Comparison of ENCODE assay signal across 9 cellular contexts in genomic region chr1:228445867-228446584, GRCh38. TPM values are rescaled to one million over a fixed set of nuclear protein-coding genes. Genes with fewer than 3 reads are reported as not detected.
DNase-seq lines count a peak whose midpoint lies in the region; ATAC-seq and TF ChIP-seq lines count a peak whose summit lies in the region.
"Had no signal": no experiment of that assay in that cellular context is flagged by ENCODE, and none has a peak within 500 bp of the region (broad histone marks: within the 10 kb centered on the region; RNA-seq: fewer than 3 reads in every experiment).

No MANE protein-coding gene starts in this region.

- H4K91ac ChIP-seq in H9 (ENCODE audit: insufficient read length, low read depth, low read length), result no peak overlapping the region

- H3K79me1 ChIP-seq in H9 (ENCODE audit: insufficient read depth, low read depth, low read length, poor library complexity, severe bottlenecking), result no peaks in the 10 kb centered on the region

- H3K27me3 ChIP-seq in H9 (ENCODE audit: insufficient read depth, low read length), result peaks cover 35% of the 10 kb centered on the region
- H3K27me3 ChIP-seq in esophagus muscularis mucosa, result peaks cover 0 to 67% (median 23%) of the 10 kb centered on the region in 4 donors
- H3K27me3 ChIP-seq in gastroesophageal sphincter, result peaks cover 65% of the 10 kb centered on the region

- no CpG with 5 or more reads among the region's 50 CpGs for WGBS in H9 (ENCODE audit: extremely low coverage, insufficient read length, low lambda C conversion rate)
- WGBS in esophagus muscularis mucosa, result 20% methylated on average over 25 of the region's 50 CpGs
- WGBS in gastroesophageal sphincter (ENCODE audit: low coverage in 1 of 2), 2 donors, result 0% methylated on average over 2 of the region's 50 CpGs; no CpG with 5 or more reads in 1 of the 2 donors

- H3K9me3 Mint-ChIP-seq in H9, result no peaks in the 10 kb centered on the region; a peak in 2 of 5 replicates
- H3K9me3 Mint-ChIP-seq in naive B cell, result peaks cover 0 to 6% (median 2%) of the 10 kb centered on the region in 7 donors
- H3K9me3 Mint-ChIP-seq in type B pancreatic cell, result peaks cover 4% of the 10 kb centered on the region

- no peak overlapping the region for H2BK20ac ChIP-seq in H9 (ENCODE audit: low read depth, low read length, poor library complexity, severe bottlenecking)

- H3K4me2 ChIP-seq in H9 (ENCODE audit: insufficient read depth, insufficient read length, low read length), result peak overlapping the region; percentile 48

- H3K36me3 ChIP-seq in esophagus muscularis mucosa (no peaks in the 10 kb centered on the region), gastroesophageal sphincter (no peaks in the 10 kb centered on the region)

- ATAC-seq in naive B cell (ENCODE audit: low read depth in 2 of 2) (peak; percentile 50 to 65), gastroesophageal sphincter (no peak), GM19397 (IDR thresholded peaks at IDR 0.05; ENCODE audit: unreplicated experiment) (no peak)

- peak overlapping the region; percentile 32 to 52 (median 45) for H3K4me3 ChIP-seq in esophagus muscularis mucosa
- peak overlapping the region in 1 of 2 donors; percentile 45 for H3K4me3 ChIP-seq in gastroesophageal sphincter

- no peak overlapping the region for H3T11ph ChIP-seq in H9 (ENCODE audit: low read length)

- H3K4me1 ChIP-seq in H9 (ENCODE audit: insufficient read depth, low read length) (peaks cover 2% of the 10 kb centered on the region; the same call in 1 of the 2 replicates), esophagus muscularis mucosa (peaks cover 0 to 19% (median 13%) of the 10 kb centered on the region in 4 donors), gastroesophageal sphincter (peaks cover 0 to 18% (median 9%) of the 10 kb centered on the region in 3 donors)

- H3K27ac ChIP-seq in H9 (ENCODE audit: insufficient read length, low read depth, low read length), result no peak overlapping the region
- peak overlapping the region in 1 of 4 donors; percentile 12 for H3K27ac ChIP-seq in esophagus muscularis mucosa (replicated peaks in 1 of 4)
- peak overlapping the region in 1 of 4 donors; percentile 62 for H3K27ac ChIP-seq in gastroesophageal sphincter

- no peak overlapping the region for H2AFZ ChIP-seq in H9 (ENCODE audit: low read length)

- no peak overlapping the region for H4K8ac ChIP-seq in H9 (replicated peaks; ENCODE audit: insufficient read length, low read depth, low read length)

- no peaks in the 10 kb centered on the region for H3K36me3 Mint-ChIP-seq in H9 (ENCODE audit: insufficient read depth in 1 of 3, low read depth in 3 of 3)
- peaks cover 0 to 5% of the 10 kb centered on the region in 2 donors for H3K36me3 Mint-ChIP-seq in naive B cell
- H3K36me3 Mint-ChIP-seq in type B pancreatic cell, result no peaks in the 10 kb centered on the region

- H3K27me3 Mint-ChIP-seq in H9 (ENCODE audit: low read depth), result peaks cover 95% of the 10 kb centered on the region
- peaks cover 70 to 94% (median 84%) of the 10 kb centered on the region in 3 donors for H3K27me3 Mint-ChIP-seq in naive B cell
- peaks cover 24% of the 10 kb centered on the region for H3K27me3 Mint-ChIP-seq in type B pancreatic cell

- no peak overlapping the region for H2BK15ac ChIP-seq in H9 (ENCODE audit: low read depth, low read length)

- H3K23ac ChIP-seq in H9 (ENCODE audit: insufficient read length, low read depth, low read length), result no peak overlapping the region

- DNase-seq in DMS53 treated with DMSO at 0.1 percent for 48 hours (lab: John Stamatoyannopoulos, UW; ENCODE audit: unreplicated experiment) (peak; percentile 56), H9 (peak; percentile 72), esophagus muscularis mucosa (ENCODE audit: extremely low spot score) (no peak), naive B cell (no peak), type B pancreatic cell (ENCODE audit: extremely low spot score, unreplicated experiment) (no peak)
- peak; percentile 12 to 20 for DNase-seq in activated CD4-positive, alpha-beta T cell treated with anti-CD3 and anti-CD28 coated beads, Interleukin-2, amount 50 U/mL, for 24 hours (ENCODE audit: low read depth in 1 of 2, low spot score in 1 of 2)

- H3K9me3 ChIP-seq in H9 (ENCODE audit: control insufficient read depth, low read depth, low read length) (no peaks in the 10 kb centered on the region), esophagus muscularis mucosa (no peaks in the 10 kb centered on the region), gastroesophageal sphincter (no peaks in the 10 kb centered on the region)

- H3K18ac ChIP-seq in H9 (ENCODE audit: insufficient read length, low read depth, low read length), result no peak overlapping the region

- H3K14ac ChIP-seq in H9 (ENCODE audit: insufficient read depth, low read length), result no peak overlapping the region

- no peaks in the 10 kb centered on the region for H4K20me1 ChIP-seq in H9 (ENCODE audit: control insufficient read depth, insufficient read depth, insufficient read length)

- H3K4me1 Mint-ChIP-seq in H9 (peaks cover 22 to 25% of the 10 kb centered on the region in 2 experiments), naive B cell (peaks cover 15% of the 10 kb centered on the region in 3 donors), type B pancreatic cell (ENCODE audit: unreplicated experiment) (peaks cover 16% of the 10 kb centered on the region)

- H3K23me2 ChIP-seq in H9 (ENCODE audit: insufficient read length, low read depth, low read length, poor library complexity, severe bottlenecking), result no peaks in the 10 kb centered on the region

- TF ChIP-seq CTCF in H9 (conservative IDR thresholded peaks at IDR 0.05) (no peak), esophagus muscularis mucosa (IDR thresholded peaks at IDR 0.05) (no peak), type B pancreatic cell (conservative IDR thresholded peaks at IDR 0.05) (no peak), gastroesophageal sphincter (IDR thresholded peaks at IDR 0.05) (no peak)

- no peak overlapping the region for H2BK12ac ChIP-seq in H9 (ENCODE audit: insufficient read length, low read depth, low read length)

- H3K4me3 Mint-ChIP-seq in H9 (peak overlapping the region; percentile 74 to 85), naive B cell (peak overlapping the region; percentile 53 to 88 (median 76)), type B pancreatic cell (peak overlapping the region; percentile 86)

- H3K27ac Mint-ChIP-seq in H9, result no peak overlapping the region; a peak in 2 of 7 replicates
- H3K27ac Mint-ChIP-seq in naive B cell, result no peak overlapping the region
- H3K27ac Mint-ChIP-seq in type B pancreatic cell, result peak overlapping the region; percentile 81

- no peak overlapping the region for H2AK5ac ChIP-seq in H9 (ENCODE audit: insufficient read length, low read length)

- no peak overlapping the region for H2BK120ac ChIP-seq in H9 (ENCODE audit: low read depth, low read length, poor library complexity, severe bottlenecking)

- H3K56ac ChIP-seq in H9 (ENCODE audit: insufficient read length, low read depth, low read length), result no peak overlapping the region

- TF ChIP-seq POLR2A in esophagus muscularis mucosa (IDR thresholded peaks at IDR 0.05; ENCODE audit: low read depth) (no peak), gastroesophageal sphincter (IDR thresholded peaks at IDR 0.05) (no peak)

- intact Hi-C loops in esophagus muscularis mucosa (cut with DNase I), result no loop called here

- H4K5ac ChIP-seq in H9 (ENCODE audit: insufficient read length, low read depth, low read length), result no peak overlapping the region

- no peak overlapping the region for H2BK5ac ChIP-seq in H9 (ENCODE audit: insufficient read length, low read length)

- H3K79me2 ChIP-seq in H9 (ENCODE audit: insufficient read depth, low read length), result no peaks in the 10 kb centered on the region

- TF ChIP-seq EP300 in esophagus muscularis mucosa (IDR thresholded peaks at IDR 0.05), result no peak
- TF ChIP-seq EP300 in gastroesophageal sphincter (IDR thresholded peaks at IDR 0.05), result no peak

- H3K4ac ChIP-seq in H9 (ENCODE audit: low read depth, low read length), result no peak overlapping the region

- no peak overlapping the region for H3K9ac ChIP-seq in H9 (ENCODE audit: extremely low read depth, insufficient read length, low read length)

RNA-seq across cellular contexts. Expression of gene TRIM17, which starts 29.4 kb away (rescaled TPM):
- total RNA-seq in H9 (2021) (2.8 TPM in 2 replicates), esophagus muscularis mucosa (not detected), type B pancreatic cell (ENCODE audit: low replicate concordance) (7.8 and 9.4 TPM in 2 replicates), gastroesophageal sphincter (not detected)
- polyA plus RNA-seq in naive B cell (ENCODE audit: low read depth in 6 of 6), result under 1 TPM in 4 of 6 donors, not detected in 2; 0.24 to 0.27 (median 0.26) TPM
- total RNA-seq: HT1080 had no signal

RNA-seq across cellular contexts. Expression of gene TRIM11, which starts 39.4 kb away (rescaled TPM):
- total RNA-seq in H9 (2021), result 38.1 and 41.4 TPM in 2 replicates
- 10 to 100 TPM; 13.8 to 26.1 (median 20.9) TPM for total RNA-seq in esophagus muscularis mucosa
- polyA plus RNA-seq in naive B cell (ENCODE audit: low read depth in 6 of 6), result 10 to 100 TPM in 4 of 6 donors, 1 to 10 TPM in 1, not detected in 1; 8.3 to 20.8 (median 16.4) TPM
- total RNA-seq in type B pancreatic cell (ENCODE audit: low replicate concordance), result 33.6 and 38.0 TPM in 2 replicates
- total RNA-seq in gastroesophageal sphincter, result 10 to 100 TPM; 16.3 to 24.6 (median 21.9) TPM

RNA-seq across cellular contexts. Expression of gene RNF187, which starts 41.2 kb away (rescaled TPM):
- total RNA-seq in H9 (2021) (63.4 and 67.2 TPM in 2 replicates), esophagus muscularis mucosa (10 to 100 TPM; 22.5 to 62.6 (median 61.0) TPM), type B pancreatic cell (ENCODE audit: low replicate concordance) (108 and 117 TPM in 2 replicates), gastroesophageal sphincter (10 to 100 TPM; 33.9 to 80.6 (median 52.4) TPM)
- polyA plus RNA-seq in naive B cell (ENCODE audit: low read depth in 6 of 6), result 10 to 100 TPM; 18.1 to 50.1 (median 28.3) TPM

Comparison
In these comparisons a context has a peak if more than half of its experiments do, and no peak if none do; other contexts are left out.
1. DNase-seq: peak in DMS53 treated with DMSO at 0.1 percent for 48 hours (single experiment), H9 (single experiment) and activated CD4-positive, alpha-beta T cell treated with anti-CD3 and anti-CD28 coated beads, Interleukin-2, amount 50 U/mL, for 24 hours (2 of 2); none in esophagus muscularis mucosa (single experiment), naive B cell (single experiment) and type B pancreatic cell (single experiment).
2. ATAC-seq: peak in naive B cell (2 of 2); none in gastroesophageal sphincter (single experiment) and GM19397 (single experiment).
3. Peak in every context shown above with its lines, with median percentiles within 50 percentile points of each other: H3K4me3 Mint-ChIP-seq.